In the genomic region with DNA sequence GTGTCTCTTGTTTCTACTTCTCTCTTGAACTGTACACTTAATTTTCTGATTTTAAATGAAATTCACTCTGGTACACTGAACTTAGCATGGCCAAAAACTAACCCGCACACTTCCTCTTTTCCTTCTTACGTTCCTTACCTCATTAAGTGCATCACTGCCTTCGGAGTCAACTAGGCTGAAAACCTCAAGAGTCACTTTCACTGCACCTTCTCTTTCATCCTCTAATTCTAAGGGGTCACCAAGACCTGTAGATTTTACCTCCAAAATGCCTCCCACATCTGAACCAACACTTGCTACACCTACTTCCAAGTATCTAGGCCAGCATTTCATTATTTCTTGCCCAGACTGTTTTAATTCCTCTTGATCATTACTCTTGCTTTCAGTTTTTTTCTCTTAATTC, we compare ENCODE assay signal across 13 cellular contexts. TPM values are rescaled to one million over a fixed set of nuclear protein-coding genes. Genes with fewer than 3 reads are reported as not detected.
DNase-seq lines count a peak whose midpoint lies in the region; ATAC-seq, FAIRE-seq and TF ChIP-seq lines count a peak whose summit lies in the region.
"Had no signal": no experiment of that assay in that cellular context is flagged by ENCODE, and none has a peak within 500 bp of the region (broad histone marks: within the 10 kb centered on the region; RNA-seq: fewer than 3 reads in every experiment).

No MANE protein-coding gene starts in this region.

- no peaks in the 10 kb centered on the region for H3K27me3 Mint-ChIP-seq in activated B cell treated with CpG ODN at 0.5 μM for 24 hours

- no peak overlapping the region for H3K27ac Mint-ChIP-seq in activated B cell treated with CpG ODN at 0.5 μM for 24 hours

- no peak overlapping the region for H3K4me3 ChIP-seq in lower lobe of right lung
- H3K4me3 ChIP-seq: ascending aorta, uterus had no signal

- ATAC-seq in GM21360 (IDR thresholded peaks at IDR 0.05; ENCODE audit: unreplicated experiment) (peak; percentile 76), HG03095 (IDR thresholded peaks at IDR 0.05; ENCODE audit: unreplicated experiment) (peak; percentile 66), activated B cell treated with CpG ODN at 0.5 μM for 24 hours (ENCODE audit: low read depth) (peak; percentile 94), lower lobe of right lung (no peak)

- no peak overlapping the region for H3K27ac ChIP-seq in lower lobe of right lung
- H3K27ac ChIP-seq: ascending aorta, uterus, WERI-Rb-1 had no signal

- H3K27me3 ChIP-seq in lower lobe of right lung (ENCODE audit: low read depth) = no peaks in the 10 kb centered on the region
- H3K27me3 ChIP-seq: ascending aorta, uterus had no signal

- H3K36me3 ChIP-seq in lower lobe of right lung = peaks cover 23% of the 10 kb centered on the region
- H3K36me3 ChIP-seq: uterus had no signal

- H3K9me3 ChIP-seq in lower lobe of right lung = no peaks in the 10 kb centered on the region
- H3K9me3 ChIP-seq: ascending aorta, uterus had no signal

- FAIRE-seq in GM12891 (lab: Jason Lieb, UNC) = peak; percentile 91

- H3K9me3 Mint-ChIP-seq in activated B cell treated with CpG ODN at 0.5 μM for 24 hours = no peaks in the 10 kb centered on the region

- in situ Hi-C loops in ACHN (cut with HindIII; ENCODE audit: low pct_ligation_motif_present, low pct_unique_long_range_greater_than_20kb, low sequenced_read_pairs) = no loop called here

- CTCF ChIA-PET in activated B cell treated with CpG ODN at 0.5 μM for 24 hours (lab: Charles Lee) = no interaction called here

- intact Hi-C loops in activated B cell treated with CpG ODN at 0.5 μM for 24 hours (cut with micrococcal nuclease) (loop anchor here (1.0 to 2.0 kb wide), 5 partner anchors 8 to 311 kb away; no protein-coding TSS in a partner anchor), lower lobe of right lung (cut with DNase I) (no loop called here)

- POLR2A ChIA-PET in activated B cell treated with CpG ODN at 0.5 μM for 24 hours (lab: Charles Lee) = interaction anchor here (0.9 kb wide), 1 partner anchor 25 kb away, joined by 3 read pairs; no protein-coding TSS in a partner anchor

- TF ChIP-seq CTCF in activated B cell treated with CpG ODN at 0.5 μM for 24 hours (IDR thresholded peaks at IDR 0.05) = no peak
- TF ChIP-seq CTCF in lower lobe of right lung (IDR thresholded peaks at IDR 0.05) = no peak

- no peak overlapping the region for H3K4me3 Mint-ChIP-seq in activated B cell treated with CpG ODN at 0.5 μM for 24 hours

- TF ChIP-seq POLR2A in GM12891 (IDR thresholded peaks at IDR 0.05; ENCODE audit: low read depth, low read length) = no peak

- peaks cover 62% of the 10 kb centered on the region for H3K4me1 ChIP-seq in lower lobe of right lung

- peaks cover 50% of the 10 kb centered on the region for H3K4me1 Mint-ChIP-seq in activated B cell treated with CpG ODN at 0.5 μM for 24 hours

- no peak for DNase-seq in GM12891 (ENCODE audit: insufficient read length, low spot score)
- DNase-seq in activated B cell treated with CpG ODN at 0.5 μM for 24 hours = no peak
- DNase-seq in ACHN = no peak
- DNase-seq in OCI-M1 (lab: John Stamatoyannopoulos, UW) = no peak
- DNase-seq in lower lobe of right lung = no peak
- no peak for DNase-seq in activated CD8-positive, alpha-beta memory T cell treated with anti-CD3 and anti-CD28 coated beads for 24 hours
- DNase-seq: NCI-H345; stimulated activated CD4-positive, alpha-beta T cell treated with anti-CD3 and anti-CD28 coated beads, Interleukin-4, amount 100 ng/mL, for 1 hour; uterus; WERI-Rb-1 had no signal

- H3K36me3 Mint-ChIP-seq in activated B cell treated with CpG ODN at 0.5 μM for 24 hours (ENCODE audit: low read depth) = peaks cover 49% of the 10 kb centered on the region

TF ChIP-seq in GM12891, 5 proteins besides CTCF, POLR2A, EP300 and RAD21:
- TF ChIP-seq PAX5 (IDR thresholded peaks at IDR 0.05; ENCODE audit: insufficient read depth, low read length, severe bottlenecking) = peak; percentile 91
- TF ChIP-seq SPI1 (IDR thresholded peaks at IDR 0.05; ENCODE audit: low read depth, low read length) = peak; percentile 100
- no peak for TF ChIP-seq POU2F2 (IDR thresholded peaks at IDR 0.05; ENCODE audit: low read depth, low read length)
- no peak for TF ChIP-seq TAF1 (IDR thresholded peaks at IDR 0.05; ENCODE audit: low read depth, low read length)
- no peak for TF ChIP-seq POLR2AphosphoS5 (IDR thresholded peaks at IDR 0.05; ENCODE audit: low read depth, low read length)

RNA-seq across cellular contexts. Expression of gene CBLB, which starts 6.6 kb away (rescaled TPM):
- 27.6 TPM for polyA plus RNA-seq in GM12891 (2012; ENCODE audit: low read depth, missing spikeins)
- total RNA-seq in activated B cell treated with CpG ODN at 0.5 μM for 24 hours (69.2 and 78.1 TPM in 2 replicates), lower lobe of right lung (29.7 TPM)

Comparison
In these comparisons a context has a peak if more than half of its experiments do, and no peak if none do; other contexts are left out.
1. ATAC-seq: peak in GM21360 (single experiment), HG03095 (single experiment) and activated B cell treated with CpG ODN at 0.5 μM for 24 hours (single experiment); none in lower lobe of right lung (0 of 2).